10 cellular contexts compared by ENCODE assay signal in the genomic region with DNA sequence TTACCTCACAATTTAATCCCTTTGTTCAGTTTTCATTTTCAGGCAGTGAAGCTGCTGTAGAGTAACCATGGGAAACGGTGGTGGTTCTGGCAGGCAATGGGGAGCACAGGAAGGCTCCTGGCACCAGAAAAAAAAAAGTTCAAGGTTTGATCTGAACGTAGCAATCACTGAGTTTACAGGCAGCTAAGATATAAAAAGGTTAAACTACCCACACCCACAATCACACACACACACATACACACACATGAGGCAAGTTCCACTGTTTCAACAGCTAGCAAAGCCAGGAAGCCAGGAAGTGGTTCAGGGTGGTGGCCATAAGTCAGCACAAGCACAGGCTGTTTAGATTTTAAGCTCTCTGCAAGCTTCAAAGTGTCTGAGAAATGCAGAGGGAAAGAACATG. TPM values are rescaled to one million over a fixed set of nuclear protein-coding genes. Genes with fewer than 3 reads are reported as not detected.
DNase-seq lines count a peak whose midpoint lies in the region; ATAC-seq and TF ChIP-seq lines count a peak whose summit lies in the region.
"Had no signal": no experiment of that assay in that cellular context is flagged by ENCODE, and none has a peak within 500 bp of the region (broad histone marks: within the 10 kb centered on the region; RNA-seq: fewer than 3 reads in every experiment).

A gene (minus strand): TSS at position 166 of the 400 bp plus-strand sequence. CDS start 5,403 bp downstream, outside the sequence.

- H3K4me1 Mint-ChIP-seq in Caco-2 (ENCODE audit: low read depth, unreplicated experiment): peaks cover 23% of the 10 kb centered on the region
- peaks cover 9% of the 10 kb centered on the region for H3K4me1 Mint-ChIP-seq in chondrocyte (ENCODE audit: low read depth)
- H3K4me1 Mint-ChIP-seq in natural killer cell: peaks cover 64 to 68% of the 10 kb centered on the region in 2 donors
- H3K4me1 Mint-ChIP-seq: memory B cell had no signal

- BruUV-seq in Caco-2 (replicated peaks; lab: Mats Ljungman, UMichigan): no TSS peak

- H3K27ac Mint-ChIP-seq in Caco-2 (ENCODE audit: unreplicated experiment): peak within 1 kb of the TSS; percentile 73
- peak within 1 kb of the TSS; percentile 12 for H3K27ac Mint-ChIP-seq in chondrocyte (ENCODE audit: unreplicated experiment)
- H3K27ac Mint-ChIP-seq in natural killer cell: peak within 1 kb of the TSS; percentile 85 to 88
- H3K27ac Mint-ChIP-seq: memory B cell had no signal

- no peaks in the 10 kb centered on the region for H3K9me3 ChIP-seq in Caco-2

- H3K4me1 ChIP-seq in Caco-2: peaks cover 33% of the 10 kb centered on the region

- H3K9me3 Mint-ChIP-seq in Caco-2 (ENCODE audit: unreplicated experiment) (no peaks in the 10 kb centered on the region), chondrocyte (ENCODE audit: low read depth) (no peaks in the 10 kb centered on the region), natural killer cell (no peaks in the 10 kb centered on the region)
- H3K9me3 Mint-ChIP-seq: memory B cell had no signal

- TF ChIP-seq CTCF in Caco-2 (IDR thresholded peaks at IDR 0.05; ENCODE audit: insufficient read depth in 1 of 2, low read depth in 1 of 2, low read length in 1 of 2, severe bottlenecking in 1 of 2, unreplicated experiment in 1 of 2) (no peak), chondrocyte (IDR thresholded peaks at IDR 0.05) (no peak), natural killer cell (IDR thresholded peaks at IDR 0.05) (no peak)

- H3K36me3 ChIP-seq in Caco-2 (ENCODE audit: control insufficient read depth, insufficient read depth, low read length): no peaks in the 10 kb centered on the region

- H3K4me3 Mint-ChIP-seq in Caco-2 (ENCODE audit: unreplicated experiment) (peak within 1 kb of the TSS; percentile 75), chondrocyte (ENCODE audit: unreplicated experiment) (no peak within 1 kb of the TSS), natural killer cell (peak within 1 kb of the TSS; percentile 90)
- H3K4me3 Mint-ChIP-seq: memory B cell had no signal

- intact Hi-C loops in Caco-2 (cut with micrococcal nuclease; ENCODE audit: unreplicated experiment) (no loop called here), natural killer cell (cut with micrococcal nuclease) (no loop called here)

- ATAC-seq in natural killer cell (peak; percentile 94 to 98 (median 96)), HG02571 (IDR thresholded peaks at IDR 0.05; ENCODE audit: unreplicated experiment) (no peak), HG02852 (IDR thresholded peaks at IDR 0.05; ENCODE audit: unreplicated experiment) (no peak)

- no peaks in the 10 kb centered on the region for H3K36me3 Mint-ChIP-seq in Caco-2 (ENCODE audit: insufficient read depth, unreplicated experiment)
- H3K36me3 Mint-ChIP-seq in chondrocyte (ENCODE audit: low read depth): no peaks in the 10 kb centered on the region
- H3K36me3 Mint-ChIP-seq in natural killer cell: no peaks in the 10 kb centered on the region
- H3K36me3 Mint-ChIP-seq: memory B cell had no signal

- no peaks in the 10 kb centered on the region for H3K27me3 ChIP-seq in Caco-2 (replicated peaks; ENCODE audit: control insufficient read depth, insufficient read depth, low read length)

- no peak for DNase-seq in Caco-2
- DNase-seq in SW480 (ENCODE audit: low spot score): peak; percentile 18
- no peak for DNase-seq in chondrocyte (ENCODE audit: low spot score)
- DNase-seq in natural killer cell: peak; percentile 36
- DNase-seq in RKO (ENCODE audit: low spot score): no peak
- no peak for DNase-seq in kidney glomerular epithelial cell (lab: John Stamatoyannopoulos, UW)

- H3K27me3 Mint-ChIP-seq in Caco-2 (ENCODE audit: insufficient read depth, unreplicated experiment): no peaks in the 10 kb centered on the region
- peaks cover 6% of the 10 kb centered on the region for H3K27me3 Mint-ChIP-seq in chondrocyte (ENCODE audit: low read depth)
- H3K27me3 Mint-ChIP-seq in natural killer cell (ENCODE audit: low read depth in 2 of 2): no peaks in the 10 kb centered on the region
- H3K27me3 Mint-ChIP-seq: memory B cell had no signal

- H3K4me3 ChIP-seq in Caco-2 (ENCODE audit: low read depth, low read length): no peak within 1 kb of the TSS

- CTCF ChIA-PET in Caco-2 (lab: Charles Lee): no interaction called here

- POLR2A ChIA-PET in Caco-2 (lab: Charles Lee): no interaction called here

RNA-seq across cellular contexts. Expression of the gene that starts here (rescaled TPM):
- total RNA-seq in Caco-2 (2022) (0.86 and 1.00 TPM in 2 replicates), chondrocyte (0.15 to 0.52 TPM (median 0.51 TPM) in 3 replicates), natural killer cell (10 to 100 TPM; 11.9 to 24.6 (median 24.5) TPM)
- total RNA-seq: RPMI7951 had no signal

Comparison
In these comparisons a context has a peak if more than half of its experiments do, and no peak if none do; other contexts are left out.
1. DNase-seq: peak in SW480 (single experiment) and natural killer cell (single experiment); none in Caco-2 (0 of 2), chondrocyte (single experiment), RKO (single experiment) and kidney glomerular epithelial cell (single experiment).
2. H3K27ac Mint-ChIP-seq: peak in every context shown above with its lines; median percentile 86 in natural killer cell; 73 in Caco-2; 12 in chondrocyte.
3. ATAC-seq: peak in natural killer cell (3 of 3); none in HG02571 (single experiment) and HG02852 (single experiment).